Comparison of ENCODE assay signal across 8 cellular contexts in the genomic region with DNA sequence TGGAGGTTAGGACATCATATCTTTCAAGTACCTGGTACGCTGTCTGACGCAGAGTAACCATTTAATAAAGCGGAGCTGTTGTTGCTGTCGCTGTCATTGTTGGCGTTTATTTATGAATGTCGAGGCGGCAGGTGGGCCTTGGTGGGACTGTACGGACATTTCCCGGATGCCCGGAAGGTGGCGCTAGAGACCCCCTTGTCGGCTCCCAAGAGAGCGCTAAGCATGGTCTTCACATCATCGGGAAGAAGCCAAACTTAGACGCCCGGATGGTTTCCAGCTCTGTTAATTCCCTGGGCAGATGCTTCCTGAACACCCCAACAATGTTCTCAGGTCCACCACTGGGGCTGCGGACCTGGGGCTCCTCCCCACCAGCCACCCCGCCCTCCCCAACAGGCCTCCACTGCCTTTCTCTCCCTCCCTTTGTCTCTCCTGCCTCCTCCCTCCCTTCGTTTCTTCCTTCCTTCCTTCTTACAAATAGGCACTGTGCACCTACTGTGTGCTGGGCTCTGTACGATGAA. TPM values are rescaled to one million over a fixed set of nuclear protein-coding genes. Genes with fewer than 3 reads are reported as not detected.
DNase-seq lines count a peak whose midpoint lies in the region; ATAC-seq, FAIRE-seq and TF ChIP-seq lines count a peak whose summit lies in the region.

No MANE protein-coding gene starts in this region.

- no peak overlapping the region for H3K9ac ChIP-seq in neural progenitor cell

- H3K79me2 ChIP-seq in neural progenitor cell (ENCODE audit: low read depth), result no peaks in the 10 kb centered on the region

- H3F3A ChIP-seq in neural progenitor cell (ENCODE audit: low read depth), result no peaks in the 10 kb centered on the region

- peak; percentile 91 for FAIRE-seq in G401.6 (lab: Jason Lieb, UNC)

- H3K27ac Mint-ChIP-seq in activated T-helper 17 cell treated with anti-CD3 and anti-CD28 coated beads, Interleukin-2, amount 50 U/mL, for 72 hours, result peak overlapping the region; percentile 67
- H3K27ac Mint-ChIP-seq in neural progenitor cell, result no peak overlapping the region
- peak overlapping the region; percentile 23 to 66 for H3K27ac Mint-ChIP-seq in stimulated activated naive CD8-positive, alpha-beta T cell treated with anti-CD3 and anti-CD28 coated beads, Interleukin-15, amount 100 ng/mL, for 72 hours

- no peaks in the 10 kb centered on the region for H3K36me3 Mint-ChIP-seq in activated T-helper 17 cell treated with anti-CD3 and anti-CD28 coated beads, Interleukin-2, amount 50 U/mL, for 72 hours (ENCODE audit: low read depth)
- no peaks in the 10 kb centered on the region for H3K36me3 Mint-ChIP-seq in neural progenitor cell

- peaks cover 43% of the 10 kb centered on the region for H3K27me3 ChIP-seq in neural progenitor cell

- H3K9me3 ChIP-seq in neural progenitor cell (ENCODE audit: low read depth), result no peaks in the 10 kb centered on the region

- no peak overlapping the region for H3K27ac ChIP-seq in neural progenitor cell

- no peak overlapping the region for H3K4me3 Mint-ChIP-seq in activated T-helper 17 cell treated with anti-CD3 and anti-CD28 coated beads, Interleukin-2, amount 50 U/mL, for 72 hours
- no peak overlapping the region for H3K4me3 Mint-ChIP-seq in neural progenitor cell
- no peak overlapping the region for H3K4me3 Mint-ChIP-seq in stimulated activated naive CD8-positive, alpha-beta T cell treated with anti-CD3 and anti-CD28 coated beads, Interleukin-15, amount 100 ng/mL, for 72 hours

- H3K4me3 ChIP-seq in neural progenitor cell, result no peak overlapping the region

- peaks cover 6% of the 10 kb centered on the region for H3K4me1 Mint-ChIP-seq in activated T-helper 17 cell treated with anti-CD3 and anti-CD28 coated beads, Interleukin-2, amount 50 U/mL, for 72 hours
- H3K4me1 Mint-ChIP-seq in neural progenitor cell, result no peaks in the 10 kb centered on the region
- H3K4me1 Mint-ChIP-seq in stimulated activated naive CD8-positive, alpha-beta T cell treated with anti-CD3 and anti-CD28 coated beads, Interleukin-15, amount 100 ng/mL, for 72 hours, result peaks cover 14% of the 10 kb centered on the region

- H3K4me2 ChIP-seq in neural progenitor cell, result peak overlapping the region; percentile 53

- no peaks in the 10 kb centered on the region for H3K9me3 Mint-ChIP-seq in activated T-helper 17 cell treated with anti-CD3 and anti-CD28 coated beads, Interleukin-2, amount 50 U/mL, for 72 hours
- H3K9me3 Mint-ChIP-seq in neural progenitor cell, result no peaks in the 10 kb centered on the region
- H3K9me3 Mint-ChIP-seq in stimulated activated naive CD8-positive, alpha-beta T cell treated with anti-CD3 and anti-CD28 coated beads, Interleukin-15, amount 100 ng/mL, for 72 hours, result no peaks in the 10 kb centered on the region

- peak; percentile 87 for TF ChIP-seq CTCF in neural progenitor cell (IDR thresholded peaks at IDR 0.05)

- no peaks in the 10 kb centered on the region for H3K4me1 ChIP-seq in neural progenitor cell

- H4K20me1 ChIP-seq in neural progenitor cell (ENCODE audit: low read depth), result no peaks in the 10 kb centered on the region

- DNase-seq in HuH-7.5 (ENCODE audit: low spot score), result peak; percentile 55
- DNase-seq in RKO (ENCODE audit: low spot score), result peak; percentile 69
- DNase-seq in fibroblast of the conjunctiva (ENCODE audit: low read depth), result peak; percentile 72
- DNase-seq in neural progenitor cell (ENCODE audit: low spot score), result peak; percentile 84
- peak; percentile 79 to 80 for DNase-seq in stimulated activated naive CD8-positive, alpha-beta T cell treated with anti-CD3 and anti-CD28 coated beads, Interleukin-15, amount 100 ng/mL, for 72 hours

- no peaks in the 10 kb centered on the region for H3K36me3 ChIP-seq in neural progenitor cell

- peak overlapping the region; percentile 87 for H2AFZ ChIP-seq in neural progenitor cell (replicated peaks)

- H3K27me3 Mint-ChIP-seq in activated T-helper 17 cell treated with anti-CD3 and anti-CD28 coated beads, Interleukin-2, amount 50 U/mL, for 72 hours, result no peaks in the 10 kb centered on the region
- peaks cover 9% of the 10 kb centered on the region for H3K27me3 Mint-ChIP-seq in neural progenitor cell (ENCODE audit: insufficient read depth, low read depth)
- peaks cover 4% of the 10 kb centered on the region for H3K27me3 Mint-ChIP-seq in stimulated activated naive CD8-positive, alpha-beta T cell treated with anti-CD3 and anti-CD28 coated beads, Interleukin-15, amount 100 ng/mL, for 72 hours

- ATAC-seq in activated T-helper 17 cell treated with anti-CD3 and anti-CD28 coated beads, Interleukin-2, amount 50 U/mL, for 72 hours (replicated peaks), result peak; percentile 78
- ATAC-seq in stimulated activated naive CD8-positive, alpha-beta T cell treated with anti-CD3 and anti-CD28 coated beads, Interleukin-15, amount 100 ng/mL, for 72 hours, result peak; percentile 79
- ATAC-seq in GM21367 (IDR thresholded peaks at IDR 0.05; ENCODE audit: unreplicated experiment), result no peak

RNA-seq across cellular contexts. Expression of a gene that starts 54.1 kb away (rescaled TPM):
- 10 to 100 TPM; 18.3 to 24.6 TPM for total RNA-seq in activated T-helper 17 cell treated with anti-CD3 and anti-CD28 coated beads, Interleukin-2, amount 50 U/mL, for 72 hours
- 4.2 and 12.8 TPM in 2 replicates for total RNA-seq in neural progenitor cell (ENCODE audit: low replicate concordance)
